Comparison of ENCODE assay signal across 8 cellular contexts in the genomic region with DNA sequence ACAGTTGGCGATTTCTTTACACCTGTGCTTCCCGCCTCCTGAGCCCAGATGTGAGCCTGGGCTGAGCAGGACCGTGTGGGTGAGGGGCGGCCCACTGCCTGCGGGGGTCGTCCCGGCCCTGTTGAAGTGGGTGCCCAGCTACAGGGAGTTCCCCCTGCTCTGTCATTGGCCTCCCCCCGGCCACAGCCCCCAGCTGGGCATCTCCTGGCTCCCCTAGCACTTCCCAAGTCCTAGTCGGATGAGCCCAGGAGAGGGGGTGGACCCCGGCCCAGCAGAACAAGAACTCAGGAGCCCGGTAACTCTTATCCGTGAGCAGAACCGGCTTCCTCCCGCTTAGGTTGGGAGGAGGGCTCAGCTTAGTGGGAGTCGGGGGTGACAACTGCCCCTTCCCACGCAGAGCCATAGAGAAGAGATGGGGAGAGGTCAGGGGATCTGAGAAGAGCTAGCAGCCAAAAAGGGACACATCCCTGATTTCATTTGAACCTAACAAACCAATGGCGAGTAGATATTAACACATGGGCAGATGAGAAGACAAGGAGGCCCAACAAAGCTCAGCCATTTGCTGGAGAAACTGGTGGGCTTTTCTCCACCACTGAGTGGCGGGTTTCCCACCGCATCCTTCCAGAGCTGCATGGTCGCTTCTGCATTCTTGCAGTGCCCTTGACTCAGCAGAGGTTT. TPM values are rescaled to one million over a fixed set of nuclear protein-coding genes. Genes with fewer than 3 reads are reported as not detected.
DNase-seq lines count a peak whose midpoint lies in the region; ATAC-seq and TF ChIP-seq lines count a peak whose summit lies in the region.

No MANE protein-coding gene starts in this region.

- H2AFZ ChIP-seq in trophoblast cell (ENCODE audit: insufficient read depth, low read length, poor library complexity) = no peak overlapping the region

- POLR2A ChIA-PET in Caco-2 (lab: Charles Lee) = no interaction called here
- POLR2A ChIA-PET in Panc1 (lab: Charles Lee) = interaction anchor here (0.6 kb wide), 1 partner anchor 15 kb away, joined by 4 read pairs; no protein-coding TSS in a partner anchor

- H2AK5ac ChIP-seq in trophoblast cell (ENCODE audit: low read length) = no peak overlapping the region

- H2BK5ac ChIP-seq in trophoblast cell (ENCODE audit: low read depth, low read length, poor library complexity) = no peak overlapping the region

- H3K23ac ChIP-seq in trophoblast cell (ENCODE audit: low read length) = no peak overlapping the region

- H3K27ac Mint-ChIP-seq in Caco-2 (ENCODE audit: unreplicated experiment) = no peak overlapping the region

- H3K27ac ChIP-seq in Panc1 (ENCODE audit: low read length) (no peak overlapping the region), right atrium auricular region (no peak overlapping the region), trophoblast cell (ENCODE audit: low read depth, low read length) (no peak overlapping the region)

- BruUV-seq in Caco-2 (replicated peaks; lab: Mats Ljungman, UMichigan) = TSS peak; percentile 25
- BruUV-seq in Panc1 (replicated peaks; lab: Mats Ljungman, UMichigan) = no TSS peak

- peak overlapping the region; percentile 90 for H3K4me2 ChIP-seq in trophoblast cell (ENCODE audit: low read length)

- in situ Hi-C loops in Panc1 (cut with HindIII; ENCODE audit: low pct_unique_long_range_greater_than_20kb, low sequenced_read_pairs) = no loop called here
- in situ Hi-C loops in ACHN (cut with HindIII; ENCODE audit: low pct_ligation_motif_present, low pct_unique_long_range_greater_than_20kb, low sequenced_read_pairs) = no loop called here

- H3K79me1 ChIP-seq in trophoblast cell (ENCODE audit: low read length) = no peaks in the 10 kb centered on the region

- no peaks in the 10 kb centered on the region for H3K9me3 Mint-ChIP-seq in Caco-2 (ENCODE audit: unreplicated experiment)

- no peaks in the 10 kb centered on the region for H3K9me3 ChIP-seq in Caco-2
- no peaks in the 10 kb centered on the region for H3K9me3 ChIP-seq in Panc1 (ENCODE audit: control insufficient read depth, insufficient read depth, low read depth, low read length)
- H3K9me3 ChIP-seq in right atrium auricular region = no peaks in the 10 kb centered on the region
- peaks cover 2% of the 10 kb centered on the region for H3K9me3 ChIP-seq in trophoblast cell (ENCODE audit: insufficient read depth, low read depth, low read length)

- H3K4me1 ChIP-seq in Caco-2 (peaks cover 7% of the 10 kb centered on the region; the same call in 1 of the 2 replicates), Panc1 (ENCODE audit: control insufficient read depth, insufficient read depth, low read length) (peaks cover 3% of the 10 kb centered on the region; the same call in 1 of the 2 replicates), right atrium auricular region (peaks cover 0 to 12% of the 10 kb centered on the region in 2 donors), trophoblast cell (ENCODE audit: control insufficient read depth in 1 of 2, insufficient read depth in 2 of 2, low read length in 2 of 2) (peaks cover 2 to 6% of the 10 kb centered on the region in 2 experiments)

- H3K4me3 ChIP-seq in Caco-2 (ENCODE audit: low read depth, low read length) (peak overlapping the region; percentile 54), Panc1 (ENCODE audit: low read depth in 2 of 2, low read length in 2 of 2) (peak overlapping the region; percentile 39 to 54; a peak in 2 of 4 replicates), right atrium auricular region (peak overlapping the region; percentile 46 to 61), trophoblast cell (ENCODE audit: low read depth, low read length) (no peak overlapping the region)

- no peak for DNase-seq in Caco-2
- DNase-seq in Panc1 (ENCODE audit: low read depth, low spot score) = no peak
- no peak for DNase-seq in right atrium auricular region (ENCODE audit: low spot score)
- no peak for DNase-seq in trophoblast cell
- no peak for DNase-seq in islet precursor cell
- no peak for DNase-seq in ACHN

- peak overlapping the region; percentile 69 for H3K4me3 Mint-ChIP-seq in Caco-2 (ENCODE audit: unreplicated experiment)

- no peak overlapping the region for H4K12ac ChIP-seq in trophoblast cell (ENCODE audit: low read depth, low read length)

- H3K36me3 ChIP-seq in Caco-2 (ENCODE audit: control insufficient read depth, insufficient read depth, low read length) (no peaks in the 10 kb centered on the region), Panc1 (ENCODE audit: control insufficient read depth, insufficient read depth, low read length) (no peaks in the 10 kb centered on the region), right atrium auricular region (no peaks in the 10 kb centered on the region), trophoblast cell (ENCODE audit: control insufficient read depth in 1 of 2, insufficient read depth in 2 of 2, low read length in 2 of 2) (no peaks in the 10 kb centered on the region)

- no peak overlapping the region for H2BK120ac ChIP-seq in trophoblast cell (ENCODE audit: insufficient read depth, low read length, poor library complexity)

- no peaks in the 10 kb centered on the region for H3K36me3 Mint-ChIP-seq in Caco-2 (ENCODE audit: insufficient read depth, unreplicated experiment)

- H4K91ac ChIP-seq in trophoblast cell (ENCODE audit: low read depth, low read length) = no peak overlapping the region

- CTCF ChIA-PET in Caco-2 (lab: Charles Lee) = no interaction called here
- CTCF ChIA-PET in Panc1 (lab: Charles Lee) = no interaction called here

- no peak overlapping the region for H2BK12ac ChIP-seq in trophoblast cell (ENCODE audit: low read length)

- no peaks in the 10 kb centered on the region for H3K27me3 ChIP-seq in Caco-2 (replicated peaks; ENCODE audit: control insufficient read depth, insufficient read depth, low read length)
- peaks cover 5% of the 10 kb centered on the region for H3K27me3 ChIP-seq in Panc1 (ENCODE audit: control insufficient read depth, insufficient read depth, low read length)
- H3K27me3 ChIP-seq in right atrium auricular region = peaks cover 0 to 6% of the 10 kb centered on the region in 2 donors
- H3K27me3 ChIP-seq in trophoblast cell (ENCODE audit: insufficient read depth, low read length) = peaks cover 27% of the 10 kb centered on the region

- ATAC-seq in Panc1 (peak; percentile 3; the same call in 1 of the 2 replicates), GM19328 (IDR thresholded peaks at IDR 0.05; ENCODE audit: unreplicated experiment) (no peak), GM18873 (IDR thresholded peaks at IDR 0.05; ENCODE audit: low FRiP score, unreplicated experiment) (no peak)

- H3K4ac ChIP-seq in trophoblast cell (ENCODE audit: low read depth, low read length) = no peak overlapping the region

- no peak overlapping the region for H3K14ac ChIP-seq in trophoblast cell (ENCODE audit: low read length)

- intact Hi-C loops in Caco-2 (cut with micrococcal nuclease; ENCODE audit: unreplicated experiment) = loop anchor here (10.0 kb wide), 1 partner anchor 95 kb away; no protein-coding TSS in a partner anchor
- intact Hi-C loops in Panc1 (cut with micrococcal nuclease; ENCODE audit: unreplicated experiment) = no loop called here

- no peaks in the 10 kb centered on the region for H3K79me2 ChIP-seq in trophoblast cell (ENCODE audit: control insufficient read depth, insufficient read depth, low read length, poor library complexity)

- H3K4me1 Mint-ChIP-seq in Caco-2 (ENCODE audit: low read depth, unreplicated experiment) = peaks cover 13% of the 10 kb centered on the region

- H4K8ac ChIP-seq in trophoblast cell (ENCODE audit: low read depth, low read length) = no peak overlapping the region

- no peak overlapping the region for H3K9ac ChIP-seq in trophoblast cell (ENCODE audit: low read length)

- H3K18ac ChIP-seq in trophoblast cell (ENCODE audit: low read length) = no peak overlapping the region

- TF ChIP-seq CTCF in Caco-2 (IDR thresholded peaks at IDR 0.05; ENCODE audit: insufficient read depth in 1 of 2, low read depth in 1 of 2, low read length in 1 of 2, severe bottlenecking in 1 of 2, unreplicated experiment in 1 of 2) (no peak), Panc1 (IDR thresholded peaks at IDR 0.05) (no peak), right atrium auricular region (IDR thresholded peaks at IDR 0.05) (no peak)

- peaks cover 3% of the 10 kb centered on the region for H3K27me3 Mint-ChIP-seq in Caco-2 (ENCODE audit: insufficient read depth, unreplicated experiment)

- no CpG with 5 or more reads among the region's 20 CpGs for WGBS in trophoblast cell (ENCODE audit: extremely low coverage, insufficient coverage, insufficient read length)

RNA-seq across cellular contexts. Expression of gene PAQR5, which starts 0.9 kb away (rescaled TPM):
- total RNA-seq in Caco-2 (2022) (3.4 and 5.4 TPM in 2 replicates), Panc1 (2021; ENCODE audit: unreplicated experiment) (2.0 TPM), right atrium auricular region (1 to 10 TPM in 1 of 2 donors, under 1 TPM in 1; 0.74 to 5.0 TPM)
- 1.6 TPM for polyA plus RNA-seq in Panc1 (2012; ENCODE audit: insufficient read length)
- polyA plus RNA-seq in trophoblast cell (2013) = 0.04 and 0.08 TPM in 2 replicates
